In genomic region chr1:39533442-39533841, GRCh38 we compare ENCODE assay signal across 9 cellular contexts. TPM values are rescaled to one million over a fixed set of nuclear protein-coding genes. Genes with fewer than 3 reads are reported as not detected.
"Had no signal": no experiment of that assay in that cellular context is flagged by ENCODE, and none has a peak within 500 bp of the region (broad histone marks: within the 10 kb centered on the region; RNA-seq: fewer than 3 reads in every experiment).

No MANE protein-coding gene starts in this region.

- H3K9me3 Mint-ChIP-seq: IgD-negative memory B cell had no signal

- H3K27me3 Mint-ChIP-seq: IgD-negative memory B cell had no signal

- H3K4me1 Mint-ChIP-seq: IgD-negative memory B cell had no signal

- H3K4me3 Mint-ChIP-seq: IgD-negative memory B cell had no signal

- H3K9ac ChIP-seq: KMS-11 had no signal

- H3K4me2 ChIP-seq: KMS-11 had no signal

- FAIRE-seq: HepG2, HTR-8/SVneo had no signal

- ATAC-seq: HepG2 had no signal

- DNase-seq: IMR-90, KBM-7, KG1 had no signal

- H3K27ac ChIP-seq: HL-60, KMS-11 had no signal

RNA-seq across cellular contexts. Expression of gene BMP8A, which starts 42.0 kb away (rescaled TPM):
- total RNA-seq: HepG2, HT1080, IMR-90 had no signal
- polyA plus RNA-seq: IMR-90 had no signal
